Comparison of ENCODE assay signal across 13 cellular contexts in genomic region chrX:40552768-40553167, GRCh38. TPM values are rescaled to one million over a fixed set of nuclear protein-coding genes. Genes with fewer than 3 reads are reported as not detected.
DNase-seq lines count a peak whose midpoint lies in the region; ATAC-seq, FAIRE-seq and TF ChIP-seq lines count a peak whose summit lies in the region.
"Had no signal": no experiment of that assay in that cellular context is flagged by ENCODE, and none has a peak within 500 bp of the region (broad histone marks: within the 10 kb centered on the region; RNA-seq: fewer than 3 reads in every experiment).

No MANE protein-coding gene starts in this region.

- no peaks in the 10 kb centered on the region for H3K4me1 Mint-ChIP-seq in activated T-cell treated with anti-CD3 and anti-CD28 coated beads, Interleukin-2, amount 50 U/mL, for 4 hours (ENCODE audit: low read depth)
- H3K4me1 Mint-ChIP-seq: stimulated activated effector memory CD8-positive, alpha-beta T cell treated with anti-CD3 and anti-CD28 coated beads, Interleukin-12 subunit alpha, Interleukin-12 subunit beta, amount 100 ng/mL, for 72 hours had no signal

- FAIRE-seq in GM19239 (lab: Jason Lieb, UNC): peak; percentile 44

- H3K36me3 Mint-ChIP-seq in activated T-cell treated with anti-CD3 and anti-CD28 coated beads, Interleukin-2, amount 50 U/mL, for 4 hours (ENCODE audit: insufficient read depth): no peaks in the 10 kb centered on the region
- H3K36me3 Mint-ChIP-seq: stimulated activated effector memory CD8-positive, alpha-beta T cell treated with anti-CD3 and anti-CD28 coated beads, Interleukin-12 subunit alpha, Interleukin-12 subunit beta, amount 100 ng/mL, for 72 hours had no signal

- no peak for TF ChIP-seq POLR2A in ovary (IDR thresholded peaks at IDR 0.05)

- H3K4me1 ChIP-seq in ovary (ENCODE audit: insufficient read depth): no peaks in the 10 kb centered on the region

- DNase-seq in AG09319 (ENCODE audit: extremely low read depth, low read depth): no peak
- DNase-seq in GM19239 (ENCODE audit: insufficient read length, low spot score): no peak
- DNase-seq in RPMI8226: peak; percentile 36
- peak; percentile 27 for DNase-seq in glomerular visceral epithelial cell (ENCODE audit: extremely low spot score)
- DNase-seq in activated T-cell treated with anti-CD3 and anti-CD28 coated beads, Interleukin-2, amount 50 U/mL, for 4 hours: no peak
- no peak for DNase-seq in ovary
- no peak for DNase-seq in midbrain (lab: John Stamatoyannopoulos, UW)
- DNase-seq: DMS153, NCI-H1105 had no signal

- H3K27me3 Mint-ChIP-seq in activated T-cell treated with anti-CD3 and anti-CD28 coated beads, Interleukin-2, amount 50 U/mL, for 4 hours (ENCODE audit: low read depth): peaks cover 2% of the 10 kb centered on the region

- H3K9me3 ChIP-seq in ovary: no peaks in the 10 kb centered on the region

- intact Hi-C loops in ovary (cut with DNase I): no loop called here

- ATAC-seq in GM21737 (IDR thresholded peaks at IDR 0.05; ENCODE audit: unreplicated experiment): no peak
- no peak for ATAC-seq in activated T-cell treated with anti-CD3 and anti-CD28 coated beads, Interleukin-2, amount 50 U/mL, for 4 hours
- ATAC-seq: stimulated activated effector memory CD8-positive, alpha-beta T cell treated with anti-CD3 and anti-CD28 coated beads, Interleukin-12 subunit alpha, Interleukin-12 subunit beta, amount 100 ng/mL, for 72 hours had no signal

- TF ChIP-seq EP300 in ovary (IDR thresholded peaks at IDR 0.05): no peak

- no peak overlapping the region for H3K4me3 ChIP-seq in ovary
- H3K4me3 ChIP-seq: coronary artery, SK-N-MC had no signal

- H3K9me3 Mint-ChIP-seq in activated T-cell treated with anti-CD3 and anti-CD28 coated beads, Interleukin-2, amount 50 U/mL, for 4 hours: no peaks in the 10 kb centered on the region
- H3K9me3 Mint-ChIP-seq: stimulated activated effector memory CD8-positive, alpha-beta T cell treated with anti-CD3 and anti-CD28 coated beads, Interleukin-12 subunit alpha, Interleukin-12 subunit beta, amount 100 ng/mL, for 72 hours had no signal

- no peak overlapping the region for H3K27ac ChIP-seq in ovary
- H3K27ac ChIP-seq: coronary artery, SK-N-MC had no signal

- WGBS in ovary, 3 donors: 61 to 70% (median 62%) methylated on average over 5 of the region's 5 CpGs

- H3K4me3 Mint-ChIP-seq in activated T-cell treated with anti-CD3 and anti-CD28 coated beads, Interleukin-2, amount 50 U/mL, for 4 hours: no peak overlapping the region
- H3K4me3 Mint-ChIP-seq: stimulated activated effector memory CD8-positive, alpha-beta T cell treated with anti-CD3 and anti-CD28 coated beads, Interleukin-12 subunit alpha, Interleukin-12 subunit beta, amount 100 ng/mL, for 72 hours had no signal

- TF ChIP-seq CTCF in AG09319 (IDR thresholded peaks at IDR 0.05; ENCODE audit: low read depth, low read length): peak; percentile 13
- no peak for TF ChIP-seq CTCF in ovary (IDR thresholded peaks at IDR 0.05)

- no peaks in the 10 kb centered on the region for H3K27me3 ChIP-seq in ovary

- H3K36me3 ChIP-seq in ovary: no peaks in the 10 kb centered on the region

RNA-seq across cellular contexts. Expression of gene ATP6AP2, which starts 28.0 kb away (rescaled TPM):
- 10 to 100 TPM; 49.2 to 60.3 (median 54.3) TPM for total RNA-seq in activated T-cell treated with anti-CD3 and anti-CD28 coated beads, Interleukin-2, amount 50 U/mL, for 4 hours
- total RNA-seq in ovary: 10 to 100 TPM; 63.2 to 92.8 (median 85.2) TPM
- 100 to 1,000 TPM in 1 of 2 donors, 10 to 100 TPM in 1; 82.0 to 184 TPM for polyA plus RNA-seq in ovary

Comparison
In these comparisons a context has a peak if more than half of its experiments do, and no peak if none do; other contexts are left out.
1. DNase-seq: peak in RPMI8226 (single experiment) and glomerular visceral epithelial cell (single experiment); none in AG09319 (single experiment), GM19239 (single experiment), activated T-cell treated with anti-CD3 and anti-CD28 coated beads, Interleukin-2, amount 50 U/mL, for 4 hours (single experiment), ovary (0 of 5) and midbrain (single experiment).